ENCODE assay signal across 1 cellular context in the genomic region with DNA sequence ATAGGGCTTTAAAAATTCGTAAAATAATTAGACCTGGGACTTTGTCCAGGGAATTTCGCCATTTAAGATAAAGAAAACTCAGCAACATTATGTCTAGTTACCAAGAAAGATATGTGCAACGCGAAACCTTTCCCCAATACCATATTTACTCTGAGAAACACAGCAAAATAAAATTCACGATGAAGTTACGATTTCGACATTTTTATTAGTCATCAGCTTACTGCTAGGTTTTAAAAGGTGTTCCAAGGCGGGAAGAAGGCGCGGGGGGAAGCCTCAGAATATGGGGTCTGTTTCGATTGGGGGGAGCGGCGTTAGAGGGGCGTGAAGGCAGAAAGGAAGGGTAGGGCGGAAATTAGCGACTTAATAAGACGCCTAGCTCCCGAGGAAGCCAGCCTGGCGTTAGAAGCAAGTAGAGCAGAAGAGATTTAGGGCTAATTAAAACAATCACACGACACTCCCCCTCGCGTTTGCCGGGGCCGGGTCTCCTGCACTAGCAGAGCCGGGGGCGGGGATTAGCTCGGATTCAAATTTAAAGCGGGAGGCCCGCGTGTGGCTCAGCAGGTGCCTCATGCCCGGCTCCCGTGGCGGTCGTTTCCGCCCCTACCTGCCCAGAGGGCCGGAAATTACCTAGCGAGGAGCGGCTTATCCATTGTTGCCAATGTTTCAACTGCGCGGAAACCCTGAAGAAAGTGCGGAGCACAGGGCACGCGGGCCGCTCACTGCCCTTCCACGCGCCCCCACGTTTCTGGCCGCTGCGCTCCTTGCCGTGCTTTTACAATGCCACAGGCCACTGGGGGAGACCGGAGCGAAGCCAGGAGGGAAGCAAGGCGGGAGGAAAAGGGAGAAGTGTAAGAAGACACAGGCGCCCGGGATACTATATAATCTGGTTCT.
TF ChIP-seq lines count a peak whose summit lies in the region.

No MANE protein-coding gene starts in this region.

TF ChIP-seq in K562, 482 proteins besides CTCF, POLR2A, EP300 and RAD21 (continued from another document and continues in another):
- peak; percentile 94 for TF ChIP-seq MYBL2 (IDR thresholded peaks at IDR 0.05; ENCODE audit: low read depth)
- no peak; the same call in 1 of the 2 replicates for TF ChIP-seq MYBL2 (CRISPR knock-in tag; IDR thresholded peaks at IDR 0.05; ENCODE audit: borderline replicate concordance)
- TF ChIP-seq ESRRA (IDR thresholded peaks at IDR 0.05; ENCODE audit: borderline replicate concordance, low read depth): no peak; the same call in 1 of the 2 replicates
- peak in 1 of 3 experiments; percentile 39 for TF ChIP-seq YY1 (IDR thresholded peaks at IDR 0.05; ENCODE audit: borderline replicate concordance in 1 of 3, control insufficient read depth in 1 of 3, extremely low read depth in 1 of 3, insufficient read depth in 3 of 3, insufficient read length in 1 of 3, insufficient replicate concordance in 2 of 3, low read depth in 1 of 3, low read length in 2 of 3)
- TF ChIP-seq CBFA2T3 (IDR thresholded peaks at IDR 0.05): no peak; the same call in 1 of the 2 replicates
- no peak for TF ChIP-seq C11orf30 (IDR thresholded peaks at IDR 0.05; ENCODE audit: low read depth)
- TF ChIP-seq, protein P1, sequence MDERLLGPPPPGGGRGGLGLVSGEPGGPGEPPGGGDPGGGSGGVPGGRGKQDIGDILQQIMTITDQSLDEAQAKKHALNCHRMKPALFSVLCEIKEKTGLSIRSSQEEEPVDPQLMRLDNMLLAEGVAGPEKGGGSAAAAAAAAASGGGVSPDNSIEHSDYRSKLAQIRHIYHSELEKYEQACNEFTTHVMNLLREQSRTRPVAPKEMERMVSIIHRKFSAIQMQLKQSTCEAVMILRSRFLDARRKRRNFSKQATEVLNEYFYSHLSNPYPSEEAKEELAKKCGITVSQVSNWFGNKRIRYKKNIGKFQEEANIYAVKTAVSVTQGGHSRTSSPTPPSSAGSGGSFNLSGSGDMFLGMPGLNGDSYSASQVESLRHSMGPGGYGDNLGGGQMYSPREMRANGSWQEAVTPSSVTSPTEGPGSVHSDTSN (CRISPR knock-in tag; IDR thresholded peaks at IDR 0.05; ENCODE audit: low read depth): no peak
- TF ChIP-seq, protein P1 (tag; conservative IDR thresholded peaks at IDR 0.05; ENCODE audit: low read depth): 0 out of 2 replicates have a peak, but pooled peaks have one; percentile 24
- no peak for TF ChIP-seq PHF20 (IDR thresholded peaks at IDR 0.05; ENCODE audit: partially characterized antibody)
- TF ChIP-seq ZC3H8 (IDR thresholded peaks at IDR 0.05): no peak
- TF ChIP-seq DACH1 (IDR thresholded peaks at IDR 0.05; ENCODE audit: partially characterized antibody): peak; percentile 86
- no peak; the same call in 1 of the 2 replicates for TF ChIP-seq ZNF239 (CRISPR knock-in tag; IDR thresholded peaks at IDR 0.05)
- TF ChIP-seq, protein P2, sequence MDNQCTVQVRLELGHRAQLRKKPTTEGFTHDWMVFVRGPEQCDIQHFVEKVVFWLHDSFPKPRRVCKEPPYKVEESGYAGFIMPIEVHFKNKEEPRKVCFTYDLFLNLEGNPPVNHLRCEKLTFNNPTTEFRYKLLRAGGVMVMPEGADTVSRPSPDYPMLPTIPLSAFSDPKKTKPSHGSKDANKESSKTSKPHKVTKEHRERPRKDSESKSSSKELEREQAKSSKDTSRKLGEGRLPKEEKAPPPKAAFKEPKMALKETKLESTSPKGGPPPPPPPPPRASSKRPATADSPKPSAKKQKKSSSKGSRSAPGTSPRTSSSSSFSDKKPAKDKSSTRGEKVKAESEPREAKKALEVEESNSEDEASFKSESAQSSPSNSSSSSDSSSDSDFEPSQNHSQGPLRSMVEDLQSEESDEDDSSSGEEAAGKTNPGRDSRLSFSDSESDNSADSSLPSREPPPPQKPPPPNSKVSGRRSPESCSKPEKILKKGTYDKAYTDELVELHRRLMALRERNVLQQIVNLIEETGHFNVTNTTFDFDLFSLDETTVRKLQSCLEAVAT (IDR thresholded peaks at IDR 0.05): peak; percentile 31 to 69; a peak in 3 of 4 replicates
- no peak for TF ChIP-seq CBX2 (IDR thresholded peaks at IDR 0.05; ENCODE audit: insufficient read depth, low read length, poor library complexity, severe bottlenecking)
- no peak for TF ChIP-seq MAFK (IDR thresholded peaks at IDR 0.05; ENCODE audit: low read length)
- no peak for TF ChIP-seq HLTF (IDR thresholded peaks at IDR 0.05)
- TF ChIP-seq ZNF395 (CRISPR knock-in tag; IDR thresholded peaks at IDR 0.05): peak; percentile 89
- TF ChIP-seq GMEB1 (CRISPR knock-in tag; IDR thresholded peaks at IDR 0.05): no peak
- no peak for TF ChIP-seq ZNF445 (CRISPR knock-in tag; IDR thresholded peaks at IDR 0.05; ENCODE audit: low read depth)
- 0 out of 2 replicates have a peak, but pooled peaks have one; percentile 84 for TF ChIP-seq ZNF282 (CRISPR knock-in tag; IDR thresholded peaks at IDR 0.05)
- TF ChIP-seq, protein P3, sequence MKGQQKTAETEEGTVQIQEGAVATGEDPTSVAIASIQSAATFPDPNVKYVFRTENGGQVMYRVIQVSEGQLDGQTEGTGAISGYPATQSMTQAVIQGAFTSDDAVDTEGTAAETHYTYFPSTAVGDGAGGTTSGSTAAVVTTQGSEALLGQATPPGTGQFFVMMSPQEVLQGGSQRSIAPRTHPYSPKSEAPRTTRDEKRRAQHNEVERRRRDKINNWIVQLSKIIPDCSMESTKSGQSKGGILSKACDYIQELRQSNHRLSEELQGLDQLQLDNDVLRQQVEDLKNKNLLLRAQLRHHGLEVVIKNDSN (CRISPR knock-in tag; IDR thresholded peaks at IDR 0.05): peak; percentile 57
- no peak; the same call in 1 of the 2 replicates for TF ChIP-seq JUN (IDR thresholded peaks at IDR 0.05; ENCODE audit: borderline replicate concordance, low read depth, low read length)
- peak; percentile 89; the same call in 1 of the 2 replicates for TF ChIP-seq JUN (CRISPR knock-in tag; IDR thresholded peaks at IDR 0.05; ENCODE audit: borderline replicate concordance)
- no peak for TF ChIP-seq SREBF1 (IDR thresholded peaks at IDR 0.05; ENCODE audit: borderline replicate concordance, low read depth, low read length)
- no peak; the same call in 1 of the 2 replicates for TF ChIP-seq ZSCAN29 (IDR thresholded peaks at IDR 0.05)
- 0 out of 2 replicates have a peak, but pooled peaks have one; percentile 76 for TF ChIP-seq CHCHD3 (CRISPR knock-in tag; IDR thresholded peaks at IDR 0.05)
- peak; percentile 73; the same call in 1 of the 2 replicates for TF ChIP-seq ZC3H4 (CRISPR knock-in tag; IDR thresholded peaks at IDR 0.05; ENCODE audit: borderline replicate concordance)
- no peak for TF ChIP-seq MTF1 (CRISPR knock-in tag; IDR thresholded peaks at IDR 0.05; ENCODE audit: borderline replicate concordance)
- TF ChIP-seq KLF10 (CRISPR knock-in tag; IDR thresholded peaks at IDR 0.05): no peak
- TF ChIP-seq, protein P4, sequence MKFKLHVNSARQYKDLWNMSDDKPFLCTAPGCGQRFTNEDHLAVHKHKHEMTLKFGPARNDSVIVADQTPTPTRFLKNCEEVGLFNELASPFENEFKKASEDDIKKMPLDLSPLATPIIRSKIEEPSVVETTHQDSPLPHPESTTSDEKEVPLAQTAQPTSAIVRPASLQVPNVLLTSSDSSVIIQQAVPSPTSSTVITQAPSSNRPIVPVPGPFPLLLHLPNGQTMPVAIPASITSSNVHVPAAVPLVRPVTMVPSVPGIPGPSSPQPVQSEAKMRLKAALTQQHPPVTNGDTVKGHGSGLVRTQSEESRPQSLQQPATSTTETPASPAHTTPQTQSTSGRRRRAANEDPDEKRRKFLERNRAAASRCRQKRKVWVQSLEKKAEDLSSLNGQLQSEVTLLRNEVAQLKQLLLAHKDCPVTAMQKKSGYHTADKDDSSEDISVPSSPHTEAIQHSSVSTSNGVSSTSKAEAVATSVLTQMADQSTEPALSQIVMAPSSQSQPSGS (CRISPR knock-in tag; IDR thresholded peaks at IDR 0.05): no peak
- TF ChIP-seq HCFC1 (IDR thresholded peaks at IDR 0.05; ENCODE audit: low read depth, low read length): no peak
- TF ChIP-seq MECOM (CRISPR knock-in tag; IDR thresholded peaks at IDR 0.05): no peak
- TF ChIP-seq, protein P5, sequence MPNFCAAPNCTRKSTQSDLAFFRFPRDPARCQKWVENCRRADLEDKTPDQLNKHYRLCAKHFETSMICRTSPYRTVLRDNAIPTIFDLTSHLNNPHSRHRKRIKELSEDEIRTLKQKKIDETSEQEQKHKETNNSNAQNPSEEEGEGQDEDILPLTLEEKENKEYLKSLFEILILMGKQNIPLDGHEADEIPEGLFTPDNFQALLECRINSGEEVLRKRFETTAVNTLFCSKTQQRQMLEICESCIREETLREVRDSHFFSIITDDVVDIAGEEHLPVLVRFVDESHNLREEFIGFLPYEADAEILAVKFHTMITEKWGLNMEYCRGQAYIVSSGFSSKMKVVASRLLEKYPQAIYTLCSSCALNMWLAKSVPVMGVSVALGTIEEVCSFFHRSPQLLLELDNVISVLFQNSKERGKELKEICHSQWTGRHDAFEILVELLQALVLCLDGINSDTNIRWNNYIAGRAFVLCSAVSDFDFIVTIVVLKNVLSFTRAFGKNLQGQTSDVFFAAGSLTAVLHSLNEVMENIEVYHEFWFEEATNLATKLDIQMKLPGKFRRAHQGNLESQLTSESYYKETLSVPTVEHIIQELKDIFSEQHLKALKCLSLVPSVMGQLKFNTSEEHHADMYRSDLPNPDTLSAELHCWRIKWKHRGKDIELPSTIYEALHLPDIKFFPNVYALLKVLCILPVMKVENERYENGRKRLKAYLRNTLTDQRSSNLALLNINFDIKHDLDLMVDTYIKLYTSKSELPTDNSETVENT (CRISPR knock-in tag; IDR thresholded peaks at IDR 0.05): no peak
- TF ChIP-seq TBP (optimal IDR thresholded peaks at IDR 0.05; ENCODE audit: low read depth, low read length): peak; percentile 70
- no peak for TF ChIP-seq ZNF140 (CRISPR knock-in tag; IDR thresholded peaks at IDR 0.05)
- no peak for TF ChIP-seq BRCA1 (IDR thresholded peaks at IDR 0.05)
- TF ChIP-seq BRCA1 (CRISPR knock-in tag; IDR thresholded peaks at IDR 0.05): no peak
- TF ChIP-seq, protein P6, sequence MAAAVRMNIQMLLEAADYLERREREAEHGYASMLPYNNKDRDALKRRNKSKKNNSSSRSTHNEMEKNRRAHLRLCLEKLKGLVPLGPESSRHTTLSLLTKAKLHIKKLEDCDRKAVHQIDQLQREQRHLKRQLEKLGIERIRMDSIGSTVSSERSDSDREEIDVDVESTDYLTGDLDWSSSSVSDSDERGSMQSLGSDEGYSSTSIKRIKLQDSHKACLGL (CRISPR knock-in tag; IDR thresholded peaks at IDR 0.05; ENCODE audit: borderline replicate concordance, poor library complexity, severe bottlenecking): peak; percentile 90
- no peak for TF ChIP-seq ZNF354B (CRISPR knock-in tag; IDR thresholded peaks at IDR 0.05)
- no peak for TF ChIP-seq HNRNPH1 (optimal IDR thresholded peaks at IDR 0.05; ENCODE audit: low read depth, low read length)
- TF ChIP-seq, protein P7, sequence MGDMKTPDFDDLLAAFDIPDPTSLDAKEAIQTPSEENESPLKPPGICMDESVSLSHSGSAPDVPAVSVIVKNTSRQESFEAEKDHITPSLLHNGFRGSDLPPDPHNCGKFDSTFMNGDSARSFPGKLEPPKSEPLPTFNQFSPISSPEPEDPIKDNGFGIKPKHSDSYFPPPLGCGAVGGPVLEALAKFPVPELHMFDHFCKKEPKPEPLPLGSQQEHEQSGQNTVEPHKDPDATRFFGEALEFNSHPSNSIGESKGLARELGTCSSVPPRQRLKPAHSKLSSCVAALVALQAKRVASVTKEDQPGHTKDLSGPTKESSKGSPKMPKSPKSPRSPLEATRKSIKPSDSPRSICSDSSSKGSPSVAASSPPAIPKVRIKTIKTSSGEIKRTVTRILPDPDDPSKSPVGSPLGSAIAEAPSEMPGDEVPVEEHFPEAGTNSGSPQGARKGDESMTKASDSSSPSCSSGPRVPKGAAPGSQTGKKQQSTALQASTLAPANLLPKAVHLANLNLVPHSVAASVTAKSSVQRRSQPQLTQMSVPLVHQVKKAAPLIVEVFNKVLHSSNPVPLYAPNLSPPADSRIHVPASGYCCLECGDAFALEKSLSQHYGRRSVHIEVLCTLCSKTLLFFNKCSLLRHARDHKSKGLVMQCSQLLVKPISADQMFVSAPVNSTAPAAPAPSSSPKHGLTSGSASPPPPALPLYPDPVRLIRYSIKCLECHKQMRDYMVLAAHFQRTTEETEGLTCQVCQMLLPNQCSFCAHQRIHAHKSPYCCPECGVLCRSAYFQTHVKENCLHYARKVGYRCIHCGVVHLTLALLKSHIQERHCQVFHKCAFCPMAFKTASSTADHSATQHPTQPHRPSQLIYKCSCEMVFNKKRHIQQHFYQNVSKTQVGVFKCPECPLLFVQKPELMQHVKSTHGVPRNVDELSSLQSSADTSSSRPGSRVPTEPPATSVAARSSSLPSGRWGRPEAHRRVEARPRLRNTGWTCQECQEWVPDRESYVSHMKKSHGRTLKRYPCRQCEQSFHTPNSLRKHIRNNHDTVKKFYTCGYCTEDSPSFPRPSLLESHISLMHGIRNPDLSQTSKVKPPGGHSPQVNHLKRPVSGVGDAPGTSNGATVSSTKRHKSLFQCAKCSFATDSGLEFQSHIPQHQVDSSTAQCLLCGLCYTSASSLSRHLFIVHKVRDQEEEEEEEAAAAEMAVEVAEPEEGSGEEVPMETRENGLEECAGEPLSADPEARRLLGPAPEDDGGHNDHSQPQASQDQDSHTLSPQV (IDR thresholded peaks at IDR 0.05): peak; percentile 82
- TF ChIP-seq MTA2 (IDR thresholded peaks at IDR 0.05; ENCODE audit: low read depth): peak; percentile 26; the same call in 1 of the 2 replicates
- no peak for TF ChIP-seq ZNF444 (CRISPR knock-in tag; IDR thresholded peaks at IDR 0.05)
- TF ChIP-seq TAF15 (IDR thresholded peaks at IDR 0.05; ENCODE audit: low read depth, low read length): no peak
